In genomic region chr7:56062382-56062781, GRCh38 we compare ENCODE assay signal across 10 cellular contexts. TPM values are rescaled to one million over a fixed set of nuclear protein-coding genes. Genes with fewer than 3 reads are reported as not detected.
DNase-seq lines count a peak whose midpoint lies in the region; ATAC-seq, FAIRE-seq and TF ChIP-seq lines count a peak whose summit lies in the region.
"Had no signal": no experiment of that assay in that cellular context is flagged by ENCODE, and none has a peak within 500 bp of the region (broad histone marks: within the 10 kb centered on the region; RNA-seq: fewer than 3 reads in every experiment).

No MANE protein-coding gene starts in this region.

- H3K4me3 Mint-ChIP-seq in GM23338: no peak overlapping the region

- no peaks in the 10 kb centered on the region for H3K9me3 ChIP-seq in esophagus muscularis mucosa
- H3K9me3 ChIP-seq: heart right ventricle had no signal

- H3K27ac Mint-ChIP-seq in GM23338: no peak overlapping the region

- TF ChIP-seq CTCF in 22Rv1 (IDR thresholded peaks at IDR 0.05) (no peak), GM23338 (conservative IDR thresholded peaks at IDR 0.05; ENCODE audit: low read depth in 2 of 2) (no peak), fibroblast of villous mesenchyme (IDR thresholded peaks at IDR 0.05; ENCODE audit: insufficient read depth, low read depth, low read length) (no peak), esophagus muscularis mucosa (IDR thresholded peaks at IDR 0.05) (no peak)

- FAIRE-seq in TTC549 (lab: Jason Lieb, UNC): peak; percentile 75

- H3K79me2 ChIP-seq in GM23338 (replicated peaks; ENCODE audit: insufficient read depth): peaks cover 18% of the 10 kb centered on the region

- H3K27me3 ChIP-seq in GM23338 (ENCODE audit: insufficient read depth): no peaks in the 10 kb centered on the region
- no peaks in the 10 kb centered on the region for H3K27me3 ChIP-seq in esophagus muscularis mucosa
- H3K27me3 ChIP-seq: heart right ventricle had no signal

- no peak for DNase-seq in GM23338 (ENCODE audit: low spot score)
- peak; percentile 75 for DNase-seq in fibroblast of villous mesenchyme (ENCODE audit: low read depth)
- DNase-seq in NCI-H128 (lab: John Stamatoyannopoulos, UW; ENCODE audit: unreplicated experiment): no peak
- no peak for DNase-seq in NCI-H2081 treated with DMSO at 0.1 percent for 48 hours (lab: John Stamatoyannopoulos, UW)
- DNase-seq in OCI-M2 (lab: John Stamatoyannopoulos, UW; ENCODE audit: unreplicated experiment): no peak
- DNase-seq in esophagus muscularis mucosa (ENCODE audit: extremely low spot score): no peak
- DNase-seq: heart right ventricle, NCI-H1417 treated with DMSO at 0.1 percent for 48 hours had no signal

- TF ChIP-seq EP300 in esophagus muscularis mucosa (IDR thresholded peaks at IDR 0.05): no peak

- no peaks in the 10 kb centered on the region for H3K4me1 ChIP-seq in GM23338 (ENCODE audit: insufficient read depth)
- peaks cover 12 to 18% (median 15%) of the 10 kb centered on the region in 4 donors for H3K4me1 ChIP-seq in esophagus muscularis mucosa

- H2AFZ ChIP-seq in GM23338: no peak overlapping the region

- H3K27me3 Mint-ChIP-seq in GM23338 (ENCODE audit: insufficient read depth, low read depth, poor library complexity): peaks cover 11% of the 10 kb centered on the region

- no peak overlapping the region for H3K4me2 ChIP-seq in GM23338

- intact Hi-C loops in esophagus muscularis mucosa (cut with DNase I): no loop called here

- no peak for TF ChIP-seq POLR2A in esophagus muscularis mucosa (IDR thresholded peaks at IDR 0.05; ENCODE audit: low read depth)

- H3K4me3 ChIP-seq in GM23338 (no peak overlapping the region), fibroblast of villous mesenchyme (ENCODE audit: low read depth, low read length) (no peak overlapping the region), esophagus muscularis mucosa (no peak overlapping the region)
- H3K4me3 ChIP-seq: heart right ventricle had no signal

- ATAC-seq in GM23338: no peak
- ATAC-seq: heart right ventricle had no signal

- no peaks in the 10 kb centered on the region for H3K9me2 ChIP-seq in GM23338 (ENCODE audit: insufficient read depth)

- peaks cover 16% of the 10 kb centered on the region; the same call in 1 of the 2 replicates for H4K20me1 ChIP-seq in GM23338 (replicated peaks; ENCODE audit: insufficient read depth)

- peaks cover 51% of the 10 kb centered on the region for H3F3A ChIP-seq in GM23338 (replicated peaks; ENCODE audit: low read depth)

- WGBS in esophagus muscularis mucosa: 85% methylated on average over 2 of the region's 2 CpGs

- H3K36me3 Mint-ChIP-seq in GM23338 (ENCODE audit: low read depth): peaks cover 70% of the 10 kb centered on the region

- H3K4me1 Mint-ChIP-seq in GM23338: peaks cover 7% of the 10 kb centered on the region; the same call in 2 of the 3 replicates

- H3K27ac ChIP-seq in 22Rv1: peak overlapping the region; percentile 93
- peak overlapping the region; percentile 76; the same call in 1 of the 2 replicates for H3K27ac ChIP-seq in GM23338 (ENCODE audit: low read depth)
- peak overlapping the region in 1 of 4 donors; percentile 96 for H3K27ac ChIP-seq in esophagus muscularis mucosa (replicated peaks in 1 of 4)

- H3K36me3 ChIP-seq in GM23338 (ENCODE audit: insufficient read depth) (peaks cover 56% of the 10 kb centered on the region), esophagus muscularis mucosa (peaks cover 34 to 61% (median 59%) of the 10 kb centered on the region in 4 donors)

- H3K9me3 Mint-ChIP-seq in GM23338: no peaks in the 10 kb centered on the region

TF ChIP-seq in GM23338, 12 proteins besides CTCF, POLR2A, EP300 and RAD21:
- no peak for TF ChIP-seq ZNF462 (CRISPR knock-in tag; IDR thresholded peaks at IDR 0.05)
TF ChIP-seq in GM23338: peak in this region for 0.

RNA-seq across cellular contexts. Expression of gene SUMF2, which starts 1.7 kb away (rescaled TPM):
- total RNA-seq in GM23338 (2014; rRNA removed; shearing (Covaris generic)): 45.7 and 52.9 TPM in 2 replicates
- polyA plus RNA-seq in GM23338 (2016; fragmentation: Nextera tagmentation; extraction: Ambion mirVana): 31.4 and 32.9 TPM in 2 replicates
- total RNA-seq in fibroblast of villous mesenchyme: 167 and 209 TPM in 2 replicates
- total RNA-seq in esophagus muscularis mucosa: 10 to 100 TPM; 71.4 to 93.2 (median 80.8) TPM

RNA-seq across cellular contexts. Expression of gene CCT6A, which starts 10.8 kb away (rescaled TPM):
- 266 and 318 TPM in 2 replicates for total RNA-seq in GM23338 (2014; rRNA removed; shearing (Covaris generic))
- 497 and 505 TPM in 2 replicates for polyA plus RNA-seq in GM23338 (2016; fragmentation: Nextera tagmentation; extraction: Ambion mirVana)
- 148 and 187 TPM in 2 replicates for total RNA-seq in fibroblast of villous mesenchyme
- 100 to 1,000 TPM in 1 of 4 donors, 10 to 100 TPM in 3; 86.6 to 104 (median 87.9) TPM for total RNA-seq in esophagus muscularis mucosa

RNA-seq across cellular contexts. Expression of gene PSPH, which starts 11.1 kb away (rescaled TPM):
- total RNA-seq in GM23338 (2014; rRNA removed; shearing (Covaris generic)): 143 and 149 TPM in 2 replicates
- polyA plus RNA-seq in GM23338 (2016; fragmentation: Nextera tagmentation; extraction: Ambion mirVana): 35.8 and 38.3 TPM in 2 replicates
- total RNA-seq in fibroblast of villous mesenchyme: 106 and 125 TPM in 2 replicates
- total RNA-seq in esophagus muscularis mucosa: 10 to 100 TPM in 3 of 4 donors, 1 to 10 TPM in 1; 9.1 to 15.9 (median 13.1) TPM

RNA-seq across cellular contexts. Expression of gene PHKG1, which starts 30.4 kb away (rescaled TPM):
- not detected in 2 replicates for total RNA-seq in GM23338 (2014; rRNA removed; shearing (Covaris generic))
- 0.38 TPM in 1 of 2 replicates, not detected in the other for polyA plus RNA-seq in GM23338 (2016; fragmentation: Nextera tagmentation; extraction: Ambion mirVana)
- total RNA-seq in fibroblast of villous mesenchyme (0.43 and 0.64 TPM in 2 replicates), esophagus muscularis mucosa (1 to 10 TPM in 2 of 4 donors, under 1 TPM in 2; 0.26 to 1.7 (median 0.94) TPM)

RNA-seq across cellular contexts. Expression of gene CHCHD2, which starts 43.9 kb away (rescaled TPM):
- total RNA-seq in GM23338 (2014; rRNA removed; shearing (Covaris generic)): not detected in 2 replicates
- 0.94 and 1.8 TPM in 2 replicates for polyA plus RNA-seq in GM23338 (2016; fragmentation: Nextera tagmentation; extraction: Ambion mirVana)
- total RNA-seq in fibroblast of villous mesenchyme (200 and 256 TPM in 2 replicates), esophagus muscularis mucosa (100 to 1,000 TPM; 212 to 416 (median 327) TPM)
